Comparison of ENCODE assay signal across 26 cellular contexts in the genomic region with DNA sequence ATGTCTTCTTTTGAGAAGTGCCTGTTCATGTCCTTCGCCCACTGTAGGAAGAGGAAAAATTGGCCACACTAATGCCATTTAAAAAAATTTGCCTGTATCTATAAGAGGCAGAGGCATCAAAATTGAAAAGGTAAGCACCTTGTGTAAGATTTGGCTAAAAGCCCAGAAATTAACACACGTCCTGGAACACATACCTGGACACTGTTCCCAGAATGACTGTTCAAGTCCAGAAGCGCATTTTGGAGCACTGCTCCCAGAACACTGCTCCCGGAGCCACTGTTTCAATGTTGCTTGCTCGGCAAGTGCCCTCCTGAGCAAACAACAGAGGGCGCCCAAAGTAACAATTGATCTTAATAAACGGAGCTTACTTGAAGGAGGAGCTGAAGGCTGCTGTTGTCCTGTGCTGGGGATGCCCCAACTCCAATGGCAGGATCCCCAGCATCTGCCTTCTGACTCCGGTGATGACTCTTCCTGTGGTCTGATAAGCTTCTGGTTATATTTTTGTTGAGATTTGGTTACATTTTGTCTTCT.
DNase-seq lines count a peak whose midpoint lies in the region; ATAC-seq, FAIRE-seq and TF ChIP-seq lines count a peak whose summit lies in the region.
"Had no signal": no experiment of that assay in that cellular context is flagged by ENCODE, and none has a peak within 500 bp of the region (broad histone marks: within the 10 kb centered on the region; RNA-seq: fewer than 3 reads in every experiment).

No MANE protein-coding gene starts in this region.

- TF ChIP-seq POLR2A in GM12878 (IDR thresholded peaks at IDR 0.05; ENCODE audit: low read depth, low read length) (no peak), esophagus squamous epithelium (IDR thresholded peaks at IDR 0.05) (no peak)

- intact Hi-C loops in GM12878 (cut with micrococcal nuclease; ENCODE audit: unreplicated experiment), result no loop called here
- intact Hi-C loops in left lung (cut with DNase I), result no loop called here
- intact Hi-C loops in upper lobe of right lung (cut with DNase I), result no loop called here
- intact Hi-C loops in esophagus squamous epithelium (cut with DNase I), result no loop called here

- no peak overlapping the region for H3K9ac ChIP-seq in GM12878 (ENCODE audit: control insufficient read depth, insufficient read depth, low read length)

- 50% methylated on average over 8 of the region's 8 CpGs for WGBS in GM12878 (ENCODE audit: insufficient coverage, insufficient replicate concordance, low lambda C conversion rate, missing lambda C conversion rate)
- WGBS in esophagus squamous epithelium, 2 donors, result 66 to 83% methylated on average over 8 of the region's 8 CpGs

- ATAC-seq in GM12878, result peak; percentile 61
- ATAC-seq in left lung, result peak; percentile 43
- no peak for ATAC-seq in upper lobe of right lung
- ATAC-seq in activated T-cell treated with anti-CD3 and anti-CD28 coated beads, Interleukin-2, amount 50 U/mL, for 4 hours, result no peak
- ATAC-seq: T-cell had no signal

- H3K9me3 ChIP-seq in GM12878 (replicated peaks; ENCODE audit: control insufficient read depth, insufficient read depth, low read length) (no peaks in the 10 kb centered on the region), left lung (no peaks in the 10 kb centered on the region), upper lobe of right lung (no peaks in the 10 kb centered on the region), esophagus squamous epithelium (no peaks in the 10 kb centered on the region)
- H3K9me3 ChIP-seq: sigmoid colon, tibial nerve had no signal

- in situ Hi-C loops in GM12878 (cut with MboI), result no loop called here

- H3K27me3 ChIP-seq in GM12878 (replicated peaks in 1 of 2; ENCODE audit: control insufficient read depth in 2 of 2, insufficient read depth in 2 of 2, low read length in 1 of 2) (no peaks in the 10 kb centered on the region), left lung (no peaks in the 10 kb centered on the region), upper lobe of right lung (no peaks in the 10 kb centered on the region), esophagus squamous epithelium (no peaks in the 10 kb centered on the region)
- H3K27me3 ChIP-seq: sigmoid colon, stomach, tibial nerve had no signal

- peaks cover 3% of the 10 kb centered on the region for H3K9me3 Mint-ChIP-seq in activated T-cell treated with anti-CD3 and anti-CD28 coated beads, Interleukin-2, amount 50 U/mL, for 4 hours

- CTCF ChIA-PET in GM12878 (lab: Yijun Ruan, JAX), result interaction anchor here (0.6 to 1.5 kb wide), 8 partner anchors 9 to 491 kb away, joined by 3 to 7 read pairs (median 4); no protein-coding TSS in a partner anchor

- no peak overlapping the region for H2AFZ ChIP-seq in GM12878 (ENCODE audit: control insufficient read depth, low read depth, low read length)

- H3K27me3 Mint-ChIP-seq in activated T-cell treated with anti-CD3 and anti-CD28 coated beads, Interleukin-2, amount 50 U/mL, for 4 hours (ENCODE audit: low read depth), result no peaks in the 10 kb centered on the region
- H3K27me3 Mint-ChIP-seq: brain; CD4-positive, alpha-beta T cell; memory B cell; progenitor cell of endocrine pancreas; T-cell had no signal

- DNase-seq in LNCaP clone FGC (ENCODE audit: low read depth), result peak; percentile 13
- no peak for DNase-seq in GM12878 (ENCODE audit: low read depth, low spot score)
- peak in 1 of 2 donors; percentile 23 for DNase-seq in left lung
- no peak for DNase-seq in upper lobe of right lung
- no peak for DNase-seq in activated T-cell treated with anti-CD3 and anti-CD28 coated beads, Interleukin-2, amount 50 U/mL, for 4 hours
- no peak for DNase-seq in esophagus squamous epithelium (lab: John Stamatoyannopoulos, UW)
- DNase-seq: activated gamma-delta T cell treated with Interleukin-2 at 50 U/mL for 16 hours; CD4-positive, alpha-beta T cell; EL; KG1; kidney glomerular epithelial cell; MV-4-11; NCI-H187 treated with DMSO at 0.1 percent for 48 hours; NCI-H774; SHP77; sigmoid colon; stomach; T-cell had no signal

- RAD21 ChIA-PET in GM12878 (lab: Charles Lee; ENCODE audit: unreplicated experiment), result interaction anchor here (0.6 to 1.0 kb wide), 2 partner anchors 589 to 592 kb away, joined by 3 read pairs; no protein-coding TSS in a partner anchor

- no peak for TF ChIP-seq RAD21 in GM12878 (IDR thresholded peaks at IDR 0.05; ENCODE audit: insufficient read depth, low read depth, low read length)

- no peak overlapping the region for H3K4me2 ChIP-seq in GM12878 (ENCODE audit: control insufficient read depth, insufficient read depth)

- H3K4me3 ChIP-seq in LNCaP clone FGC (ENCODE audit: low read depth, low read length) (no peak overlapping the region), GM12878 (no peak overlapping the region), left lung (no peak overlapping the region), upper lobe of right lung (no peak overlapping the region), esophagus squamous epithelium (no peak overlapping the region)
- H3K4me3 ChIP-seq: sigmoid colon, stomach, tibial nerve had no signal

- SMC1A ChIA-PET in GM12878 (lab: Charles Lee; ENCODE audit: uncharacterized antibody, unreplicated experiment), result no interaction called here

- H3K36me3 Mint-ChIP-seq in activated T-cell treated with anti-CD3 and anti-CD28 coated beads, Interleukin-2, amount 50 U/mL, for 4 hours (ENCODE audit: insufficient read depth), result no peaks in the 10 kb centered on the region
- H3K36me3 Mint-ChIP-seq: brain, memory B cell, T-cell had no signal

- no peaks in the 10 kb centered on the region for H3K79me2 ChIP-seq in GM12878 (ENCODE audit: control insufficient read depth, insufficient read depth, low read length)

- POLR2A ChIA-PET in GM12878 (lab: Charles Lee), result no interaction called here

- no peak for FAIRE-seq in GM12878 (lab: Jason Lieb, UNC)
- FAIRE-seq: colon, HTR-8/SVneo, TTC549 had no signal

- no TSS peak for BruUV-seq in GM12878 (replicated peaks; lab: Mats Ljungman, UMichigan)

- H3K36me3 ChIP-seq in GM12878 (ENCODE audit: control insufficient read depth in 2 of 2, insufficient read depth in 2 of 2, low read length in 1 of 2) (no peaks in the 10 kb centered on the region), left lung (no peaks in the 10 kb centered on the region), upper lobe of right lung (no peaks in the 10 kb centered on the region), esophagus squamous epithelium (no peaks in the 10 kb centered on the region)
- H3K36me3 ChIP-seq: sigmoid colon, stomach, tibial nerve had no signal

- no peaks in the 10 kb centered on the region for H3K4me1 Mint-ChIP-seq in activated T-cell treated with anti-CD3 and anti-CD28 coated beads, Interleukin-2, amount 50 U/mL, for 4 hours (ENCODE audit: low read depth)
- H3K4me1 Mint-ChIP-seq: brain, memory B cell, T-cell had no signal

- no peak overlapping the region for H3K4me3 Mint-ChIP-seq in activated T-cell treated with anti-CD3 and anti-CD28 coated beads, Interleukin-2, amount 50 U/mL, for 4 hours
- H3K4me3 Mint-ChIP-seq: brain; CD4-positive, alpha-beta T cell; memory B cell; T-cell had no signal

- TF ChIP-seq CTCF in GM12874 (IDR thresholded peaks at IDR 0.05; ENCODE audit: insufficient read depth, low read depth, low read length) (0 out of 2 replicates have a peak, but pooled peaks have one; percentile 8), LNCaP clone FGC (IDR thresholded peaks at IDR 0.05; ENCODE audit: control insufficient read depth, extremely low read depth, insufficient read depth) (no peak), GM12878 (IDR thresholded peaks at IDR 0.05 in 2 of 3, conservative IDR thresholded peaks at IDR 0.05 in 1 of 3; ENCODE audit: control insufficient read depth in 2 of 3, extremely low read depth in 1 of 3, insufficient read depth in 1 of 3, low read depth in 3 of 3, low read length in 3 of 3) (peak in 1 of 3 experiments; percentile 9; a peak in 1 of 6 replicates), left lung (IDR thresholded peaks at IDR 0.05) (no peak), upper lobe of right lung (IDR thresholded peaks at IDR 0.05) (no peak), esophagus squamous epithelium (IDR thresholded peaks at IDR 0.05) (no peak)

- no peaks in the 10 kb centered on the region for H4K20me1 ChIP-seq in GM12878 (ENCODE audit: control insufficient read depth, insufficient read depth)

- H3K4me1 ChIP-seq in GM12878 (ENCODE audit: control insufficient read depth, insufficient read depth, low read length) (no peaks in the 10 kb centered on the region), left lung (no peaks in the 10 kb centered on the region), upper lobe of right lung (no peaks in the 10 kb centered on the region), esophagus squamous epithelium (no peaks in the 10 kb centered on the region)
- H3K4me1 ChIP-seq: sigmoid colon, stomach, tibial nerve had no signal

- H3K27ac ChIP-seq in GM12878 (ENCODE audit: control insufficient read depth, insufficient read depth) (no peak overlapping the region), left lung (no peak overlapping the region), upper lobe of right lung (no peak overlapping the region), esophagus squamous epithelium (no peak overlapping the region)
- H3K27ac ChIP-seq: sigmoid colon, stomach, tibial nerve had no signal

- TF ChIP-seq EP300 in GM12878 (IDR thresholded peaks at IDR 0.05; ENCODE audit: borderline replicate concordance in 1 of 2, control insufficient read depth in 1 of 2, low read depth in 2 of 2, low read length in 2 of 2), result no peak

TF ChIP-seq in GM12878, 131 proteins besides CTCF, POLR2A, EP300 and RAD21 (continues in another document):
- TF ChIP-seq IKZF1 (conservative IDR thresholded peaks at IDR 0.05), result no peak
- TF ChIP-seq POU2F2 (IDR thresholded peaks at IDR 0.05; ENCODE audit: borderline replicate concordance, low read depth, low read length), result no peak
- no peak for TF ChIP-seq SP1 (IDR thresholded peaks at IDR 0.05; ENCODE audit: low read depth, low read length)
- no peak for TF ChIP-seq TCF3 (IDR thresholded peaks at IDR 0.05; ENCODE audit: borderline replicate concordance, insufficient read depth, low read depth, low read length)
- no peak for TF ChIP-seq BCL3 (IDR thresholded peaks at IDR 0.05; ENCODE audit: borderline replicate concordance, insufficient read depth, low read depth, low read length, poor library complexity, severe bottlenecking)
- TF ChIP-seq TBL1XR1 (IDR thresholded peaks at IDR 0.05; ENCODE audit: low read depth, low read length), result no peak

Comparison
In these comparisons a context has a peak if more than half of its experiments do, and no peak if none do; other contexts are left out.
1. ATAC-seq: peak in GM12878 (single experiment) and left lung (single experiment); none in upper lobe of right lung (single experiment) and activated T-cell treated with anti-CD3 and anti-CD28 coated beads, Interleukin-2, amount 50 U/mL, for 4 hours (0 of 2).